In the genomic region with DNA sequence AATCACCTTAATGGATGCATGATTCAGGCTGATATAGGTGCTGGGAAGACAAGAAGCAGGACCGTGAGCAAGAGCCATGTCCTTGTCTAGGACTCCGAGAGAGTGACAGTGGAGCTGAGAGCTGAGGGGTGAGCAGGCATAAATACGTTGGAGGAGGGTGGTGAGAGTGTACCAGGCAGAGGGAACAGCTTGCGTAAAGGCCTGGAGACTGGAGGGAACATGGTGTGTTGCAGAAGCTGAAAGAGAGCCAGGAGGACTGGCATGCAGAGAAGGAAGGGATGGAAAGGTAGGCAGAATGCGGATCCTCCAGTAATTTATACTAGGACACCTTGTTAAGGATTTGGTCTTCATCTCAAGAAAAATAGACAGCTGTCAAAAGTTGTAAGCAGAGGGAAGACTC, we compare ENCODE assay signal across 18 cellular contexts.
DNase-seq lines count a peak whose midpoint lies in the region; ATAC-seq and TF ChIP-seq lines count a peak whose summit lies in the region.
"Had no signal": no experiment of that assay in that cellular context is flagged by ENCODE, and none has a peak within 500 bp of the region (broad histone marks: within the 10 kb centered on the region; RNA-seq: fewer than 3 reads in every experiment).

No MANE protein-coding gene starts in this region.

- H3K27ac Mint-ChIP-seq in H9: no peak overlapping the region
- no peak overlapping the region for H3K27ac Mint-ChIP-seq in activated T-cell treated with anti-CD3 and anti-CD28 coated beads, Interleukin-2, amount 50 U/mL, for 24 hours
- H3K27ac Mint-ChIP-seq: CD4-positive, CD25-positive, alpha-beta regulatory T cell; GM23338 had no signal

- H3K36me3 Mint-ChIP-seq in H9 (ENCODE audit: insufficient read depth in 1 of 3, low read depth in 3 of 3): no peaks in the 10 kb centered on the region
- no peaks in the 10 kb centered on the region for H3K36me3 Mint-ChIP-seq in activated T-cell treated with anti-CD3 and anti-CD28 coated beads, Interleukin-2, amount 50 U/mL, for 24 hours (ENCODE audit: low read depth)
- H3K36me3 Mint-ChIP-seq: CD4-positive, CD25-positive, alpha-beta regulatory T cell had no signal

- no peaks in the 10 kb centered on the region; a peak in 1 of 5 replicates for H3K9me3 Mint-ChIP-seq in H9
- H3K9me3 Mint-ChIP-seq in activated T-cell treated with anti-CD3 and anti-CD28 coated beads, Interleukin-2, amount 50 U/mL, for 24 hours: no peaks in the 10 kb centered on the region
- H3K9me3 Mint-ChIP-seq: CD8-positive, alpha-beta memory T cell had no signal

- WGBS in H9 (ENCODE audit: extremely low coverage, insufficient read length, low lambda C conversion rate): no CpG with 5 or more reads among the region's 5 CpGs

- H2AK5ac ChIP-seq in H9 (ENCODE audit: insufficient read length, low read length): no peak overlapping the region

- ATAC-seq in GM19324 (IDR thresholded peaks at IDR 0.05; ENCODE audit: low FRiP score, unreplicated experiment): no peak
- no peak for ATAC-seq in HG03354 (IDR thresholded peaks at IDR 0.05; ENCODE audit: poor library complexity, severe bottlenecking, unreplicated experiment)
- ATAC-seq: GM23338 had no signal

- no peak overlapping the region for H2BK15ac ChIP-seq in H9 (ENCODE audit: low read depth, low read length)

- H4K8ac ChIP-seq in H9 (replicated peaks; ENCODE audit: insufficient read length, low read depth, low read length): no peak overlapping the region

- H3K18ac ChIP-seq in H9 (ENCODE audit: insufficient read length, low read depth, low read length): no peak overlapping the region

- H3K4me1 ChIP-seq in H9 (ENCODE audit: insufficient read depth, low read length): no peaks in the 10 kb centered on the region
- H3K4me1 ChIP-seq: BE2C, HAP-1 had no signal

- no peaks in the 10 kb centered on the region for H3K79me2 ChIP-seq in H9 (ENCODE audit: insufficient read depth, low read length)

- no peak overlapping the region for H3K9ac ChIP-seq in H9 (ENCODE audit: extremely low read depth, insufficient read length, low read length)

- H3K27ac ChIP-seq in H9 (ENCODE audit: insufficient read length, low read depth, low read length) (no peak overlapping the region), cingulate gyrus (ENCODE audit: low read depth, low read length) (peak overlapping the region; percentile 15)

- H3K9me3 ChIP-seq in H9 (ENCODE audit: control insufficient read depth, low read depth, low read length): no peaks in the 10 kb centered on the region
- H3K9me3 ChIP-seq: BE2C, HAP-1 had no signal

- no peak overlapping the region for H2BK20ac ChIP-seq in H9 (ENCODE audit: low read depth, low read length, poor library complexity, severe bottlenecking)

- H4K5ac ChIP-seq in H9 (ENCODE audit: insufficient read length, low read depth, low read length): peak overlapping the region; percentile 76

- H3K14ac ChIP-seq in H9 (ENCODE audit: insufficient read depth, low read length): no peak overlapping the region

- no peak overlapping the region for H3K4ac ChIP-seq in H9 (ENCODE audit: low read depth, low read length)

- H2BK5ac ChIP-seq in H9 (ENCODE audit: insufficient read length, low read length): no peak overlapping the region

- DNase-seq in H9: no peak
- peak; percentile 22 for DNase-seq in islet precursor cell
- peak; percentile 23 for DNase-seq in superior temporal gyrus (ENCODE audit: extremely low spot score)
- DNase-seq in activated T-cell treated with anti-CD3 and anti-CD28 coated beads, Interleukin-2, amount 50 U/mL, for 24 hours: no peak
- DNase-seq: BE2C; C1 segment of cervical spinal cord; CD4-positive, CD25-positive, alpha-beta regulatory T cell; CD8-positive, alpha-beta memory T cell; COR-L47; DMS 273 treated with DMSO at 0.1 percent for 48 hours; DMS53; DND-41; EL had no signal

- no peaks in the 10 kb centered on the region for H3K4me1 Mint-ChIP-seq in H9
- H3K4me1 Mint-ChIP-seq in activated T-cell treated with anti-CD3 and anti-CD28 coated beads, Interleukin-2, amount 50 U/mL, for 24 hours (ENCODE audit: low read depth): no peaks in the 10 kb centered on the region
- H3K4me1 Mint-ChIP-seq: CD4-positive, CD25-positive, alpha-beta regulatory T cell; CD8-positive, alpha-beta memory T cell; GM23338 had no signal

- H4K91ac ChIP-seq in H9 (ENCODE audit: insufficient read length, low read depth, low read length): no peak overlapping the region

- H3K27me3 Mint-ChIP-seq in H9 (ENCODE audit: low read depth): peaks cover 2% of the 10 kb centered on the region
- peaks cover 2% of the 10 kb centered on the region for H3K27me3 Mint-ChIP-seq in activated T-cell treated with anti-CD3 and anti-CD28 coated beads, Interleukin-2, amount 50 U/mL, for 24 hours
- H3K27me3 Mint-ChIP-seq: CD4-positive, CD25-positive, alpha-beta regulatory T cell had no signal

- no peak overlapping the region for H3K4me2 ChIP-seq in H9 (ENCODE audit: insufficient read depth, insufficient read length, low read length)
- H3K4me2 ChIP-seq: GM23338 had no signal

- H3K23ac ChIP-seq in H9 (ENCODE audit: insufficient read length, low read depth, low read length): no peak overlapping the region

- no peaks in the 10 kb centered on the region for H3K23me2 ChIP-seq in H9 (ENCODE audit: insufficient read length, low read depth, low read length, poor library complexity, severe bottlenecking)

- no peaks in the 10 kb centered on the region for H4K20me1 ChIP-seq in H9 (ENCODE audit: control insufficient read depth, insufficient read depth, insufficient read length)

- H3K79me1 ChIP-seq in H9 (ENCODE audit: insufficient read depth, low read depth, low read length, poor library complexity, severe bottlenecking): no peaks in the 10 kb centered on the region

- no peak overlapping the region for H3K4me3 Mint-ChIP-seq in H9
- H3K4me3 Mint-ChIP-seq in activated T-cell treated with anti-CD3 and anti-CD28 coated beads, Interleukin-2, amount 50 U/mL, for 24 hours: no peak overlapping the region
- H3K4me3 Mint-ChIP-seq: CD4-positive, CD25-positive, alpha-beta regulatory T cell; CD8-positive, alpha-beta memory T cell; GM23338 had no signal

- no peak overlapping the region for H3T11ph ChIP-seq in H9 (ENCODE audit: low read length)

- H3K56ac ChIP-seq in H9 (ENCODE audit: insufficient read length, low read depth, low read length): no peak overlapping the region

- H2BK120ac ChIP-seq in H9 (ENCODE audit: low read depth, low read length, poor library complexity, severe bottlenecking): no peak overlapping the region

- TF ChIP-seq CTCF in H9 (conservative IDR thresholded peaks at IDR 0.05): no peak

- no peaks in the 10 kb centered on the region for H3K27me3 ChIP-seq in H9 (ENCODE audit: insufficient read depth, low read length)
- H3K27me3 ChIP-seq: BE2C had no signal

- no peak overlapping the region for H2BK12ac ChIP-seq in H9 (ENCODE audit: insufficient read length, low read depth, low read length)

- H2AFZ ChIP-seq in H9 (ENCODE audit: low read length): no peak overlapping the region
- H2AFZ ChIP-seq: GM23338 had no signal

Comparison
In these comparisons a context has a peak if more than half of its experiments do, and no peak if none do; other contexts are left out.
1. DNase-seq: peak in islet precursor cell (single experiment) and superior temporal gyrus (single experiment); none in H9 (single experiment) and activated T-cell treated with anti-CD3 and anti-CD28 coated beads, Interleukin-2, amount 50 U/mL, for 24 hours (single experiment).